In the genomic region with DNA sequence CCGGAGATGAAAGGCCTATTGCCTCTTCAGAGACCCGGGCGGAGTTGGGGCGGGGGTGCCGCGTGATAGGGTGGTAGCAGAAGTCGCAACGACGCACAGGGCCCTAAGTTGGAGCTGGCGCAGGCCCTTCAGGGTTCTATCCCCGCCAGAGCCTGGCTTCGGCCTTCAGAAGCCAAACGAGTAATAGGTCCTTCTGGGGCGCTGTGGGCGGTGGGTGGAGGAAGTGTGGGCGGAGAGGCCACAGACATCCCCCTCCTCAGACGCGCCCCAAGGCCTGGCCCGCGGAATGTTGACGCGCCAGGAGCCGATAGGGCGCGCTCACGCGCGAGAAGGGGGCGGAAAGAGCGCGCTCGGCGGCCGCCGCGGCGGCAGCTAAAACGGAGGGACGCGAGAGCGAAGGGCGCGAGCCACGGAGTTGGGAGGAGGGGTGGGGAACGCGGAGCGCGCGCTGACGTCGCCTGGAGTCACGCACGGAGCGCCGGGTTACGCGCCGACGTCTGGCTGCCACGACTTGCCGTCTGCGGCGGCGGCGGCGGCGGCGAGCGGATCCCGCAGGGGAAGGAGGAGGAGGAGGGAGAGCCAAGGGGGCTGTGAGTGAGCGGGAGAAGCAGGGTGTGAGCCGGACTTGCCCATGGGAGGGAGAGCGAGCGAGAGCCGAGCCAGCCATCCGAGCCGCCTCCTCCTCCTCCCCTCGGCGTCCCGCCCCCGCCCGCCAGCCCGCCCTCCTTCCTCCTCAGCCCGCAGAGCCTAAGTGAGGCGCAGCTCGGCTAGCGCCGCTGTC, we compare ENCODE assay signal across 8 cellular contexts. TPM values are rescaled to one million over a fixed set of nuclear protein-coding genes. Genes with fewer than 3 reads are reported as not detected.
DNase-seq lines count a peak whose midpoint lies in the region; ATAC-seq and TF ChIP-seq lines count a peak whose summit lies in the region.

No MANE protein-coding gene starts in this region.

- peaks cover 10% of the 10 kb centered on the region for H3K27me3 Mint-ChIP-seq in activated T-cell treated with anti-CD3 and anti-CD28 coated beads, Interleukin-2, amount 50 U/mL, for 4 hours (ENCODE audit: low read depth)

- peak overlapping the region; percentile 84 for H2AFZ ChIP-seq in PC-3 (ENCODE audit: low read length)

- ATAC-seq in GM21526 (IDR thresholded peaks at IDR 0.05; ENCODE audit: low FRiP score, unreplicated experiment) (peak; percentile 85), PC-3 (peak; percentile 90), esophagus mucosa (peak; percentile 96)
- peak; percentile 92 to 93 for ATAC-seq in activated T-cell treated with anti-CD3 and anti-CD28 coated beads, Interleukin-2, amount 50 U/mL, for 4 hours

- H3K9ac ChIP-seq in PC-3 (ENCODE audit: low read length), result peak overlapping the region; percentile 76

- peaks cover 1% of the 10 kb centered on the region for H3K36me3 Mint-ChIP-seq in activated T-cell treated with anti-CD3 and anti-CD28 coated beads, Interleukin-2, amount 50 U/mL, for 4 hours (ENCODE audit: insufficient read depth)

- H3K4me3 ChIP-seq in PC-3 (ENCODE audit: low read length), result peak overlapping the region; percentile 95

- peak overlapping the region; percentile 68 for H3K27ac ChIP-seq in PC-3 (ENCODE audit: low read length)

- H3K4me1 Mint-ChIP-seq in activated T-cell treated with anti-CD3 and anti-CD28 coated beads, Interleukin-2, amount 50 U/mL, for 4 hours (ENCODE audit: low read depth), result peaks cover 45% of the 10 kb centered on the region

- intact Hi-C loops in PC-3 (cut with micrococcal nuclease), result loop anchor here (1.0 to 5.0 kb wide), 3 partner anchors 33 to 295 kb away; partner anchors contain the start of gene ANKHD1

- CTCF ChIA-PET in PC-3 (lab: Charles Lee), result no interaction called here

- H3K27me3 ChIP-seq in PC-3 (ENCODE audit: low read length), result no peaks in the 10 kb centered on the region

- H3K4me1 ChIP-seq in PC-3 (ENCODE audit: insufficient read depth, low read length), result peaks cover 17% of the 10 kb centered on the region

- no peaks in the 10 kb centered on the region for H4K20me1 ChIP-seq in PC-3 (ENCODE audit: low read length)

- H3K36me3 ChIP-seq in PC-3 (ENCODE audit: low read depth, low read length), result no peaks in the 10 kb centered on the region

- H3K4me3 Mint-ChIP-seq in activated T-cell treated with anti-CD3 and anti-CD28 coated beads, Interleukin-2, amount 50 U/mL, for 4 hours, result peak overlapping the region; percentile 96

- peaks cover 43% of the 10 kb centered on the region for H3K79me2 ChIP-seq in PC-3 (ENCODE audit: low read length)

- DNase-seq in DMS153 treated with DMSO at 0.1 percent for 48 hours (lab: John Stamatoyannopoulos, UW; ENCODE audit: unreplicated experiment) (peak; percentile 30), HuH-7.5 (ENCODE audit: low spot score) (peak; percentile 79), PC-3 (peak; percentile 93), myocyte (ENCODE audit: low read depth) (peak; percentile 93)
- DNase-seq in activated T-cell treated with anti-CD3 and anti-CD28 coated beads, Interleukin-2, amount 50 U/mL, for 4 hours, result peak; percentile 88
- peak; percentile 83 to 93 for DNase-seq in stimulated activated CD8-positive, alpha-beta memory T cell treated with anti-CD3 and anti-CD28 coated beads, Interleukin-7, amount 100 ng/mL, for 4 hours (ENCODE audit: low read depth in 2 of 2)

- TF ChIP-seq CTCF in PC-3 (conservative IDR thresholded peaks at IDR 0.05; ENCODE audit: low read depth, low read length), result peak; percentile 24

- no peaks in the 10 kb centered on the region for H3K9me3 ChIP-seq in PC-3 (ENCODE audit: low read length)

- no peaks in the 10 kb centered on the region for H3K9me3 Mint-ChIP-seq in activated T-cell treated with anti-CD3 and anti-CD28 coated beads, Interleukin-2, amount 50 U/mL, for 4 hours

- H3K4me2 ChIP-seq in PC-3 (ENCODE audit: low read length), result peak overlapping the region; percentile 99

- no TSS peak for BruUV-seq in PC-3 (replicated peaks; lab: Mats Ljungman, UMichigan)

- H3F3A ChIP-seq in PC-3 (ENCODE audit: low read length, unreplicated experiment), result peaks cover 6% of the 10 kb centered on the region

- no peaks in the 10 kb centered on the region for H3K9me2 ChIP-seq in PC-3 (replicated peaks; ENCODE audit: low read length)

- POLR2A ChIA-PET in PC-3 (lab: Charles Lee; ENCODE audit: unreplicated experiment), result interaction anchor here (0.6 to 0.8 kb wide), 2 partner anchors 34 to 70 kb away, joined by 3 to 9 read pairs; no protein-coding TSS in a partner anchor

RNA-seq across cellular contexts. Expression of gene PURA, which starts 6.4 kb away (rescaled TPM):
- 7.3 and 8.5 TPM in 2 replicates for total RNA-seq in PC-3 (2014; rRNA removed)
- total RNA-seq in activated T-cell treated with anti-CD3 and anti-CD28 coated beads, Interleukin-2, amount 50 U/mL, for 4 hours, result 1 to 10 TPM; 9.8 to 9.9 (median 9.8) TPM
- total RNA-seq in esophagus mucosa, result 7.3 TPM
- 18.0 and 18.3 TPM in 2 replicates for total RNA-seq in myocyte
- 8.5 TPM for polyA plus RNA-seq in myocyte (2012)

RNA-seq across cellular contexts. Expression of gene IGIP, which starts 18.2 kb away (rescaled TPM):
- 1.3 and 2.1 TPM in 2 replicates for total RNA-seq in PC-3 (2014; rRNA removed)
- total RNA-seq in activated T-cell treated with anti-CD3 and anti-CD28 coated beads, Interleukin-2, amount 50 U/mL, for 4 hours, result 1 to 10 TPM; 1.0 to 1.8 (median 1.5) TPM
- 2.6 TPM for total RNA-seq in esophagus mucosa
- total RNA-seq in myocyte, result 8.1 and 10.4 TPM in 2 replicates
- polyA plus RNA-seq in myocyte (2012), result 6.2 TPM

Comparison
In these comparisons a context has a peak if more than half of its experiments do, and no peak if none do; other contexts are left out.
1. Peak in every context shown above with its lines: DNase-seq, ATAC-seq, H3K4me3 ChIP-seq and H3K27ac ChIP-seq.
2. DNase-seq: peak in every context shown above with its lines; median percentile 93 in PC-3; 93 in myocyte; 88 in activated T-cell treated with anti-CD3 and anti-CD28 coated beads, Interleukin-2, amount 50 U/mL, for 4 hours; 88 in stimulated activated CD8-positive, alpha-beta memory T cell treated with anti-CD3 and anti-CD28 coated beads, Interleukin-7, amount 100 ng/mL, for 4 hours; 79 in HuH-7.5; 30 in DMS153 treated with DMSO at 0.1 percent for 48 hours.